15 cellular contexts compared by ENCODE assay signal in the genomic region with DNA sequence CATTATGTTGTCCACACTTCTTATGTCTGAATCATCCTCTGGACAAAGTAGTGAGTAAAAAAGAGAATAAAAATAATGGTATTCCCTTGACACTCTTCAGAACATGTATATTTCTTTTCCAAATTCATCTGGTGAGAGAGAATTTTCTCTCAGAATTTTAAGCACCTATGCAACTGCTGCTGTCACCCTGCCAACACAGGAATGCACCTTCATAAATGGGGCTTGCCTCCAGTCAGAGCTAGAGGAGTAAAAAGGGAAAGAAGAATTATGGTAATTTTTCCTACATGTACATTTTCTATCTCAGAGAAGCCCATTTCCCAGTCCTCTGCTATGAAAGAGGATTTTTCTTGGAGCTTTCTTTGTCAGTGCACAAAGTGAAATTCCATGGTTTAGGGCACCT.
"Had no signal": no experiment of that assay in that cellular context is flagged by ENCODE, and none has a peak within 500 bp of the region (broad histone marks: within the 10 kb centered on the region; RNA-seq: fewer than 3 reads in every experiment).

No MANE protein-coding gene starts in this region.

- H3K4me3 ChIP-seq: heart left ventricle, ovary, transverse colon had no signal

- H3K27ac Mint-ChIP-seq: activated naive CD4-positive, alpha-beta T cell treated with anti-CD3 and anti-CD28 coated beads for 36 hours; activated T-helper 2 cell treated with anti-CD3 and anti-CD28 coated beads, Interferon-gamma antibody, Interleukin-2, Interleukin-4, amounts not matched to agents 10 μg/mL and 5 μg/mL and 100 μg/mL, durations not matched to agents 14 hours and 24 hours and 36 hours; T-helper 2 cell treated with Interferon-gamma antibody and Interleukin-4, amounts not matched to agents 5 μg/mL and 100 μg/mL, for 36 hours had no signal

- H3K9me3 ChIP-seq: ovary, transverse colon had no signal

- DNase-seq: activated CD4-positive, alpha-beta T cell treated with anti-CD3 and anti-CD28 coated beads, Interleukin-2, amount 50 U/mL, for 1 hour; activated naive CD4-positive, alpha-beta T cell treated with anti-CD3 and anti-CD28 coated beads for 36 hours; caudate nucleus; cortex of kidney; effector CD4-positive, alpha-beta T cell; heart left ventricle; ovary; stimulated activated CD4-positive, alpha-beta T cell treated with anti-CD3 and anti-CD28 coated beads, Interleukin-4, amount 100 ng/mL, for 24 hours; stimulated activated naive CD4-positive, alpha-beta T cell treated with Interleukin-2 at 50 U/mL for 16 hours; substantia nigra; SW 1271; transverse colon had no signal

- ATAC-seq: heart left ventricle had no signal

- H3K27me3 ChIP-seq: heart left ventricle, ovary, transverse colon had no signal

- H3K4me1 Mint-ChIP-seq: neural crest cell had no signal

- H3K9me3 Mint-ChIP-seq: activated naive CD4-positive, alpha-beta T cell treated with anti-CD3 and anti-CD28 coated beads for 36 hours; activated T-helper 2 cell treated with anti-CD3 and anti-CD28 coated beads, Interferon-gamma antibody, Interleukin-2, Interleukin-4, amounts not matched to agents 10 μg/mL and 5 μg/mL and 100 μg/mL, durations not matched to agents 14 hours and 24 hours and 36 hours; T-helper 2 cell treated with Interferon-gamma antibody and Interleukin-4, amounts not matched to agents 5 μg/mL and 100 μg/mL, for 36 hours had no signal

- H3K4me1 ChIP-seq: heart left ventricle, transverse colon had no signal

- H3K4me3 Mint-ChIP-seq: activated naive CD4-positive, alpha-beta T cell treated with anti-CD3 and anti-CD28 coated beads for 36 hours; neural crest cell; T-helper 2 cell treated with Interferon-gamma antibody and Interleukin-4, amounts not matched to agents 5 μg/mL and 100 μg/mL, for 36 hours had no signal

- H3K36me3 ChIP-seq: heart left ventricle, ovary, transverse colon had no signal
